In the genomic region with DNA sequence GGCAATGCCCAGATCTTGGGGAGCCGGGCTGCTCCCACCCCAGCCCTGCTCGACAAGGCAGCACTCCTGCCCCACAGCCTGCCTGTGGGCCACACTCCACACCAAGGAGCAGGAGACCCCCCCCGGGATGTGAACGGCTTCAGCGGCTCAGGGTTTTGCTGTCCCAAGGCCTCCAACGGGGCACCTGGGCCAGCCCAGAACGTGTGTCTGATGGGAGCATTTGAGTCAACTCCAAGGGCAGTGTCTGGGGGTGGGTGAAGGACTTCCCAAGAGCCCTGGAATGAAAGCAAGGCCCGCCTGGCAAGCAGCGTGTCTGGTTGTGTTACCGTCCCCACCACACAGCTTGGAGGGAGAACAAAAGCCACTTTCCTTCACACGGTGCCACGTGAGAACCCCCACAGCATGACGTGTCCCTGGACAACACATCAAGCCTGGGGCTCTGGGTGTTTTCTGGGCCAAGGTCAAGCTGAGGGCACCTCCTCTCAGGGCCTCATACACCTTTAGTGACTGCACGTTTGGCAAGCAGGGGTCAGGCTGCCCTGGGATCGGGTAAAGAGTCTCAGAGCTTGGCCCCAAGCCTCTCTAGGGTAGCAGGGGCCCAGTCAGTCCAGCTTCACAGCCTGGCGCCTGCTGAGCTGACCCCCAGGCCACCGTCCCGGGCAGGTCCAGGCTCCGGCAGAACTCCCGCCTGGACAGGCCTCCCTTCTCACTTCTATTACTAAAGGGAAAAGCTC, we compare ENCODE assay signal across 12 cellular contexts. TPM values are rescaled to one million over a fixed set of nuclear protein-coding genes. Genes with fewer than 3 reads are reported as not detected.
"Had no signal": no experiment of that assay in that cellular context is flagged by ENCODE, and none has a peak within 500 bp of the region (broad histone marks: within the 10 kb centered on the region; RNA-seq: fewer than 3 reads in every experiment).

No MANE protein-coding gene starts in this region.

- H3K27me3 Mint-ChIP-seq: stimulated activated naive CD8-positive, alpha-beta T cell treated with anti-CD3 and anti-CD28 coated beads, Interleukin-15, Interleukin-2, amounts not matched to agents 100 ng/mL and 50 ng/mL, for 24 hours had no signal

- ATAC-seq: esophagus mucosa had no signal

- H3K27me3 ChIP-seq: dorsolateral prefrontal cortex, hepatocyte, neutrophil, SJSA1 had no signal

- DNase-seq: activated CD4-positive, alpha-beta T cell treated with anti-CD3 and anti-CD28 coated beads, Interleukin-2, amount 50 U/mL, for 4 hours; activated naive CD4-positive, alpha-beta T cell treated with anti-CD3 and anti-CD28 coated beads for 36 hours; activated T-cell treated with anti-CD3 and anti-CD28 coated beads for 4 hours; islet precursor cell had no signal

- H3K9me3 ChIP-seq: neutrophil, SJSA1 had no signal

- H3K4me3 Mint-ChIP-seq: activated naive CD4-positive, alpha-beta T cell treated with anti-CD3 and anti-CD28 coated beads for 36 hours; mesothelial cell of epicardium; stimulated activated naive CD8-positive, alpha-beta T cell treated with anti-CD3 and anti-CD28 coated beads, Interleukin-15, Interleukin-2, amounts not matched to agents 100 ng/mL and 50 ng/mL, for 24 hours had no signal

- H3K4me3 ChIP-seq: dorsolateral prefrontal cortex, hepatocyte, lung, SJSA1 had no signal

- H3K36me3 ChIP-seq: neutrophil had no signal

- H3K4me1 Mint-ChIP-seq: mesothelial cell of epicardium had no signal

- H3K36me3 Mint-ChIP-seq: mesothelial cell of epicardium had no signal

- H3K27ac ChIP-seq: dorsolateral prefrontal cortex, hepatocyte, neutrophil, SJSA1 had no signal

- H3K27ac Mint-ChIP-seq: activated naive CD4-positive, alpha-beta T cell treated with anti-CD3 and anti-CD28 coated beads for 36 hours; mesothelial cell of epicardium; stimulated activated naive CD8-positive, alpha-beta T cell treated with anti-CD3 and anti-CD28 coated beads, Interleukin-15, Interleukin-2, amounts not matched to agents 100 ng/mL and 50 ng/mL, for 24 hours had no signal

- H3K4me1 ChIP-seq: SJSA1 had no signal

RNA-seq across cellular contexts. Expression of gene C13orf46, which starts 6.0 kb away (rescaled TPM):
- total RNA-seq: SJSA1 had no signal
